Comparison of ENCODE assay signal across 14 cellular contexts in the genomic region with DNA sequence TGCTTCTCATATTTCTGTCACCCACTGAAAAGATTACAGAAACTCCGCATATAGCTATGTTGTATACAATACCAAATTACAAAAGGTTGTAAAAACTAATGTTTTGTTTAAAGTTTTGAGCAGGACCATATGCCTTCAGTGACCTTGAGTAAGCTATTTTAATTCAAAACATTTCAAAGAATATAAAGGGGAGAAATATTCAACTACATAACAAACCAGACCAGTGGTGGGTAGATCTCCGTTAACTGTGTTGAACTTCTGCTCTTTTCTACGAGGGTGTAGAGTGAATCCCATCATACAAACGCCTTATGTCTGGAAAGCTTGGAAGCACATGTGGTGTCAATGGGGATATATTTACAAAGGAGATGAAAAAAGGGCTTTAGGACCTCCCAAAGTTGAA.
"Had no signal": no experiment of that assay in that cellular context is flagged by ENCODE, and none has a peak within 500 bp of the region (broad histone marks: within the 10 kb centered on the region; RNA-seq: fewer than 3 reads in every experiment).

No MANE protein-coding gene starts in this region.

- H3K4me1 ChIP-seq: colonic mucosa, thyroid gland had no signal

- H3K9me3 ChIP-seq: adrenal gland, colonic mucosa, esophagus squamous epithelium, thyroid gland, vagina had no signal

- H3K9me3 Mint-ChIP-seq: activated CD4-positive, alpha-beta memory T cell treated with anti-CD3 and anti-CD28 coated beads for 36 hours had no signal

- H3K27ac ChIP-seq: adrenal gland, colonic mucosa, thyroid gland, vagina, WERI-Rb-1 had no signal

- H3K27me3 ChIP-seq: adrenal gland, colonic mucosa, esophagus squamous epithelium, thyroid gland, vagina had no signal

- H3K36me3 Mint-ChIP-seq: activated CD4-positive, alpha-beta memory T cell treated with anti-CD3 and anti-CD28 coated beads for 36 hours; activated CD8-positive, alpha-beta memory T cell treated with anti-CD3 and anti-CD28 coated beads, Interleukin-2, amount 10 ng/mL, durations not matched to agents 7 days and 5 days had no signal

- ATAC-seq: activated CD8-positive, alpha-beta memory T cell treated with anti-CD3 and anti-CD28 coated beads, Interleukin-2, amount 10 ng/mL, durations not matched to agents 7 days and 5 days; T-helper 17 cell had no signal

- DNase-seq: activated CD4-positive, alpha-beta memory T cell treated with anti-CD3 and anti-CD28 coated beads for 36 hours; activated CD8-positive, alpha-beta memory T cell treated with anti-CD3 and anti-CD28 coated beads, Interleukin-2, amount 10 ng/mL, durations not matched to agents 7 days and 5 days; activated naive CD4-positive, alpha-beta T cell treated with anti-CD3 and anti-CD28 coated beads, Interleukin-2, amount 50 U/mL, for 16 hours; activated T-cell treated with anti-CD3 and anti-CD28 coated beads, Interleukin-2, amount 50 U/mL, for 1 hour; adrenal gland; caudate nucleus; colonic mucosa; esophagus squamous epithelium; stimulated activated CD4-positive, alpha-beta T cell treated with anti-CD3 and anti-CD28 coated beads, Interleukin-12 subunit alpha, Interleukin-12 subunit beta, amount 100 ng/mL, for 4 hours; stimulated activated CD4-positive, alpha-beta T cell treated with anti-CD3 and anti-CD28 coated beads, Interleukin-2, amount 100 ng/mL, for 24 hours; T-helper 17 cell; thyroid gland; WERI-Rb-1 had no signal

- H3K27ac Mint-ChIP-seq: activated CD4-positive, alpha-beta memory T cell treated with anti-CD3 and anti-CD28 coated beads for 36 hours; activated CD8-positive, alpha-beta memory T cell treated with anti-CD3 and anti-CD28 coated beads, Interleukin-2, amount 10 ng/mL, durations not matched to agents 7 days and 5 days; T-helper 17 cell had no signal

- H3K4me3 ChIP-seq: adrenal gland, colonic mucosa, esophagus squamous epithelium, thyroid gland, vagina had no signal

- H3K4me1 Mint-ChIP-seq: activated CD8-positive, alpha-beta memory T cell treated with anti-CD3 and anti-CD28 coated beads, Interleukin-2, amount 10 ng/mL, durations not matched to agents 7 days and 5 days; T-helper 17 cell had no signal

- H3K4me3 Mint-ChIP-seq: activated CD4-positive, alpha-beta memory T cell treated with anti-CD3 and anti-CD28 coated beads for 36 hours; activated CD8-positive, alpha-beta memory T cell treated with anti-CD3 and anti-CD28 coated beads, Interleukin-2, amount 10 ng/mL, durations not matched to agents 7 days and 5 days; T-helper 17 cell had no signal

- H3K36me3 ChIP-seq: adrenal gland, colonic mucosa, esophagus squamous epithelium, thyroid gland, vagina, WERI-Rb-1 had no signal

- H3K27me3 Mint-ChIP-seq: activated CD8-positive, alpha-beta memory T cell treated with anti-CD3 and anti-CD28 coated beads, Interleukin-2, amount 10 ng/mL, durations not matched to agents 7 days and 5 days; T-helper 17 cell had no signal
